ENCODE assay signal across 9 cellular contexts in the genomic region with DNA sequence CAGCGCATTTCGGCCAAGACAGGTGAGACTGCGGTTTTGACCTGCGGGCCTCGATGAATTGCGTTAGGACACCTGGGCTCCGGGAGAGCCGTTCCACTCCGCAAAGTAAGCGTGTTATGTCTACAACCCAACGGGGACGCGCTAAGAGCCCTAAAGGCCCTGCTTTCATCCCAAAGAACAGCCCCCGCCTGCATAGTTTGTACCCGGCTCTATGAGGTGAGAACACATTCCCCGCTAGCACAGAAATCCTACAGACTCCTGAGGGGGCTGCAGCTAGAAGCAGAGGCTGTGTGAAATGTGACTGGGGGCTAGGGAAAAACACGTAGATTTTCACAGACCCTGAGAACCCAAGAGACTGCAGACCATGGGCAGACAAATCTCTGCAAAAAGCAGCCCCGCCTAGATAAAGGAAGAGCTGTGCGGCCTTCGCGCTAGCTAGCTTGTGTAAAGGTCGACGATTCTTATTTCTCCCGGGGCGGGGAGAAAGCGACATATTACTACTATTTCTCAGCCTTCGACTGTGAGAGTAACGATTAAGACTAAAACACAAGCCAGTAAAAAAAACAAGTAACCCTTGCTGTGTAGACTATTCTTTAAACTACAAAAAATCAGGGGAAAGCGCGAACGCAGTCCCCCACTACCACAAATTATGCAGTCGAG. TPM values are rescaled to one million over a fixed set of nuclear protein-coding genes. Genes with fewer than 3 reads are reported as not detected.
DNase-seq lines count a peak whose midpoint lies in the region; ATAC-seq and TF ChIP-seq lines count a peak whose summit lies in the region.
"Not testable (repeated sequence)": the region's sequence is repeated elsewhere in the genome, so short reads cannot be mapped to it uniquely, and the experiment has no call there.
"Had no signal": no experiment of that assay in that cellular context is flagged by ENCODE, and none has a peak within 500 bp of the region (broad histone marks: within the 10 kb centered on the region; RNA-seq: fewer than 3 reads in every experiment).

No MANE protein-coding gene starts in this region.

- CTCF ChIA-PET in naive thymus-derived CD4-positive, alpha-beta T cell (lab: Charles Lee) = not testable (repeated sequence)

- DNase-seq in NCI-H526 (lab: John Stamatoyannopoulos, UW) = peak; percentile 89 to 98
- peak; percentile 48 to 60 for DNase-seq in activated CD4-positive, alpha-beta T cell treated with anti-CD3 and anti-CD28 coated beads, Interleukin-2, amount 50 U/mL, for 48 hours
- DNase-seq in chondrocyte (ENCODE audit: low spot score) = not testable (repeated sequence)
- DNase-seq in naive thymus-derived CD4-positive, alpha-beta T cell = peak in 6 of 9 donors; percentile 9 to 56 (median 29)
- DNase-seq in stimulated activated naive CD8-positive, alpha-beta T cell treated with anti-CD3 and anti-CD28 coated beads, Interleukin-15, amount 100 ng/mL, for 72 hours = peak; percentile 49 to 68

- H3K27ac Mint-ChIP-seq in chondrocyte (ENCODE audit: unreplicated experiment) = peak overlapping the region; percentile 100
- peak overlapping the region in 8 of 9 donors; percentile 76 to 100 (median 98) for H3K27ac Mint-ChIP-seq in naive thymus-derived CD4-positive, alpha-beta T cell
- peak overlapping the region; percentile 99 to 100 for H3K27ac Mint-ChIP-seq in stimulated activated naive CD8-positive, alpha-beta T cell treated with anti-CD3 and anti-CD28 coated beads, Interleukin-15, amount 100 ng/mL, for 72 hours

- peak; percentile 38 for TF ChIP-seq POLR2A in GM18505 (IDR thresholded peaks at IDR 0.05; ENCODE audit: borderline replicate concordance, extremely low read depth, insufficient read depth, insufficient read length)

- H3K4me3 Mint-ChIP-seq in chondrocyte (ENCODE audit: unreplicated experiment) = peak overlapping the region; percentile 73
- H3K4me3 Mint-ChIP-seq in naive thymus-derived CD4-positive, alpha-beta T cell = peak overlapping the region; percentile 47 to 89 (median 80)
- peak overlapping the region; percentile 22 to 78 for H3K4me3 Mint-ChIP-seq in stimulated activated naive CD8-positive, alpha-beta T cell treated with anti-CD3 and anti-CD28 coated beads, Interleukin-15, amount 100 ng/mL, for 72 hours

- H3K4me3 ChIP-seq in naive thymus-derived CD4-positive, alpha-beta T cell (ENCODE audit: low read length) = not testable (repeated sequence)

- ATAC-seq in GM18505 (IDR thresholded peaks at IDR 0.05; ENCODE audit: unreplicated experiment) = peak; percentile 87
- ATAC-seq in GM21529 (IDR thresholded peaks at IDR 0.05; ENCODE audit: unreplicated experiment) = peak; percentile 87
- ATAC-seq in HG03095 (IDR thresholded peaks at IDR 0.05; ENCODE audit: unreplicated experiment) = peak; percentile 88
- peak; percentile 90 for ATAC-seq in naive thymus-derived CD4-positive, alpha-beta T cell
- ATAC-seq in stimulated activated naive CD8-positive, alpha-beta T cell treated with anti-CD3 and anti-CD28 coated beads, Interleukin-15, amount 100 ng/mL, for 72 hours = peak; percentile 96

- intact Hi-C loops in naive thymus-derived CD4-positive, alpha-beta T cell (cut with micrococcal nuclease) = not testable (repeated sequence)

- H3K27ac ChIP-seq in naive thymus-derived CD4-positive, alpha-beta T cell (ENCODE audit: low read depth, low read length) = peak overlapping the region; percentile 91

- H3K4me1 Mint-ChIP-seq in chondrocyte (ENCODE audit: low read depth) = not testable (repeated sequence)
- peaks cover 6 to 15% (median 11%) of the 10 kb centered on the region in 7 donors for H3K4me1 Mint-ChIP-seq in naive thymus-derived CD4-positive, alpha-beta T cell
- peaks cover 21% of the 10 kb centered on the region for H3K4me1 Mint-ChIP-seq in stimulated activated naive CD8-positive, alpha-beta T cell treated with anti-CD3 and anti-CD28 coated beads, Interleukin-15, amount 100 ng/mL, for 72 hours

- not testable (repeated sequence) for H3K27me3 Mint-ChIP-seq in chondrocyte (ENCODE audit: low read depth); naive thymus-derived CD4-positive, alpha-beta T cell; stimulated activated naive CD8-positive, alpha-beta T cell treated with anti-CD3 and anti-CD28 coated beads, Interleukin-15, amount 100 ng/mL, for 72 hours

- POLR2A ChIA-PET in naive thymus-derived CD4-positive, alpha-beta T cell (lab: Charles Lee) = not testable (repeated sequence)

- H3K9me3 ChIP-seq in naive thymus-derived CD4-positive, alpha-beta T cell (ENCODE audit: control insufficient read depth in 2 of 3, low read length in 3 of 3) = not testable (repeated sequence)

- not testable (repeated sequence) for H3K9me3 Mint-ChIP-seq in chondrocyte (ENCODE audit: low read depth); naive thymus-derived CD4-positive, alpha-beta T cell; stimulated activated naive CD8-positive, alpha-beta T cell treated with anti-CD3 and anti-CD28 coated beads, Interleukin-15, amount 100 ng/mL, for 72 hours

- H3K27me3 ChIP-seq in naive thymus-derived CD4-positive, alpha-beta T cell (ENCODE audit: control insufficient read depth in 2 of 2, insufficient read depth in 2 of 2, low read length in 2 of 2) = not testable (repeated sequence)

- TF ChIP-seq CTCF in chondrocyte (IDR thresholded peaks at IDR 0.05) = not testable (repeated sequence)

- not testable (repeated sequence) for H3K36me3 Mint-ChIP-seq in chondrocyte (ENCODE audit: low read depth); naive thymus-derived CD4-positive, alpha-beta T cell

- not testable (repeated sequence) for H3K4me1 ChIP-seq in naive thymus-derived CD4-positive, alpha-beta T cell (ENCODE audit: control insufficient read depth in 2 of 2, insufficient read depth in 2 of 2, low read length in 2 of 2)

- not testable (repeated sequence) for H3K36me3 ChIP-seq in naive thymus-derived CD4-positive, alpha-beta T cell (ENCODE audit: control insufficient read depth in 2 of 3, insufficient read depth in 3 of 3, low read length in 3 of 3)

RNA-seq across cellular contexts. Expression of gene PPIAL4F, which starts 32.5 kb away (rescaled TPM):
- total RNA-seq in chondrocyte = not detected in 3 replicates
- 1 to 10 TPM in 1 of 5 experiments, not detected in 4; 1.0 TPM for total RNA-seq in naive thymus-derived CD4-positive, alpha-beta T cell
- polyA plus RNA-seq in naive thymus-derived CD4-positive, alpha-beta T cell = not detected
- total RNA-seq: GM23248 had no signal
- polyA plus RNA-seq: GM23248 had no signal
